26 cellular contexts compared by ENCODE assay signal in genomic region chr18:63102941-63103744, GRCh38.
DNase-seq lines count a peak whose midpoint lies in the region; ATAC-seq and TF ChIP-seq lines count a peak whose summit lies in the region.
"Had no signal": no experiment of that assay in that cellular context is flagged by ENCODE, and none has a peak within 500 bp of the region (broad histone marks: within the 10 kb centered on the region; RNA-seq: fewer than 3 reads in every experiment).

No MANE protein-coding gene starts in this region.

- H4K20me1 ChIP-seq in GM23338 (replicated peaks; ENCODE audit: insufficient read depth) (no peaks in the 10 kb centered on the region), neural progenitor cell (ENCODE audit: low read depth) (no peaks in the 10 kb centered on the region), osteoblast (ENCODE audit: insufficient read depth, low read length) (no peaks in the 10 kb centered on the region)

- H3K27ac ChIP-seq in GM23338 (ENCODE audit: low read depth) (no peak overlapping the region), neural progenitor cell (no peak overlapping the region), osteoblast (ENCODE audit: low read depth, low read length) (no peak overlapping the region)
- H3K27ac ChIP-seq: C4-2B, KMS-11, lower lobe of right lung, psoas muscle, SK-N-MC, spleen, transverse colon had no signal

- no peak for DNase-seq in activated CD4-positive, alpha-beta T cell treated with anti-CD3 and anti-CD28 coated beads, Interleukin-2, amount 10 ng/mL, durations not matched to agents 24 days and 14 days
- no peak for DNase-seq in activated CD4-positive, alpha-beta T cell treated with anti-CD3 and anti-CD28 coated beads, Interleukin-2, amount 50 U/mL, for 1 hour
- DNase-seq in GM23338 (ENCODE audit: low spot score) (peak; percentile 16), neural progenitor cell (ENCODE audit: low spot score) (no peak), osteoblast (ENCODE audit: insufficient read length, low spot score, missing footprints) (no peak)
- DNase-seq in activated naive CD8-positive, alpha-beta T cell treated with anti-CD3 and anti-CD28 coated beads, Interleukin-2, amount 50 U/mL, for 24 hours, result no peak
- DNase-seq in central memory CD4-positive, alpha-beta T cell, result no peak
- DNase-seq: activated CD8-positive, alpha-beta memory T cell treated with anti-CD3 and anti-CD28 coated beads for 24 hours; activated gamma-delta T cell treated with Interleukin-2 at 50 U/mL for 16 hours; DMS153; HCEC 1CT; lower lobe of right lung; naive thymus-derived CD4-positive, alpha-beta T cell; NCI-H1092 treated with DMSO at 0.1 percent for 48 hours; NCI-H69; psoas muscle; spleen; transverse colon had no signal

- ATAC-seq in GM23338 (no peak), GM18907 (IDR thresholded peaks at IDR 0.05; ENCODE audit: unreplicated experiment) (no peak)
- ATAC-seq in activated naive CD8-positive, alpha-beta T cell treated with anti-CD3 and anti-CD28 coated beads, Interleukin-2, amount 50 U/mL, for 24 hours, result no peak
- ATAC-seq: esophagus mucosa; lower lobe of right lung; naive thymus-derived CD4-positive, alpha-beta T cell; Panc1; psoas muscle had no signal

- H2AFZ ChIP-seq in GM23338 (no peak overlapping the region), neural progenitor cell (replicated peaks) (no peak overlapping the region), osteoblast (ENCODE audit: low read length) (no peak overlapping the region)

- H3K27me3 Mint-ChIP-seq in activated CD4-positive, alpha-beta T cell treated with anti-CD3 and anti-CD28 coated beads, Interleukin-2, amount 10 ng/mL, durations not matched to agents 24 days and 14 days, result peaks cover 8% of the 10 kb centered on the region
- H3K27me3 Mint-ChIP-seq in GM23338 (ENCODE audit: insufficient read depth, low read depth, poor library complexity), result peaks cover 2% of the 10 kb centered on the region
- peaks cover 7% of the 10 kb centered on the region for H3K27me3 Mint-ChIP-seq in activated naive CD8-positive, alpha-beta T cell treated with anti-CD3 and anti-CD28 coated beads, Interleukin-2, amount 50 U/mL, for 24 hours
- peaks cover 19% of the 10 kb centered on the region for H3K27me3 Mint-ChIP-seq in neural progenitor cell (ENCODE audit: insufficient read depth, low read depth)
- H3K27me3 Mint-ChIP-seq: dendritic cell treated with granulocyte-macrophage colony-stimulating factor and Interleukin-4, amounts not matched to agents 40 ng/mL and 50 ng/mL, for 4 days had no signal

- H3K4me1 Mint-ChIP-seq in activated CD4-positive, alpha-beta T cell treated with anti-CD3 and anti-CD28 coated beads, Interleukin-2, amount 10 ng/mL, durations not matched to agents 24 days and 14 days, result peaks cover 65% of the 10 kb centered on the region
- H3K4me1 Mint-ChIP-seq in GM23338 (peaks cover 14% of the 10 kb centered on the region), neural progenitor cell (peaks cover 21% of the 10 kb centered on the region)
- peaks cover 62% of the 10 kb centered on the region for H3K4me1 Mint-ChIP-seq in activated naive CD8-positive, alpha-beta T cell treated with anti-CD3 and anti-CD28 coated beads, Interleukin-2, amount 50 U/mL, for 24 hours

- H3K4me2 ChIP-seq in GM23338 (no peak overlapping the region), neural progenitor cell (no peak overlapping the region), osteoblast (ENCODE audit: insufficient read depth, low read length) (no peak overlapping the region)
- H3K4me2 ChIP-seq: KMS-11 had no signal

- H3K27me3 ChIP-seq in GM23338 (ENCODE audit: insufficient read depth) (no peaks in the 10 kb centered on the region), neural progenitor cell (no peaks in the 10 kb centered on the region), osteoblast (ENCODE audit: insufficient read depth, low read length) (peaks cover 6% of the 10 kb centered on the region)
- H3K27me3 ChIP-seq: transverse colon had no signal

- no peaks in the 10 kb centered on the region for H3K79me2 ChIP-seq in GM23338 (replicated peaks; ENCODE audit: insufficient read depth)
- H3K79me2 ChIP-seq in neural progenitor cell (ENCODE audit: low read depth), result no peaks in the 10 kb centered on the region
- no peaks in the 10 kb centered on the region for H3K79me2 ChIP-seq in osteoblast (ENCODE audit: insufficient read depth, low read length)

- no peaks in the 10 kb centered on the region for H3K4me1 ChIP-seq in GM23338 (ENCODE audit: insufficient read depth)
- peaks cover 8% of the 10 kb centered on the region for H3K4me1 ChIP-seq in neural progenitor cell
- H3K4me1 ChIP-seq in osteoblast (ENCODE audit: insufficient read depth, low read length), result no peaks in the 10 kb centered on the region

- peaks cover 9% of the 10 kb centered on the region for H3K9me3 Mint-ChIP-seq in activated CD4-positive, alpha-beta T cell treated with anti-CD3 and anti-CD28 coated beads, Interleukin-2, amount 10 ng/mL, durations not matched to agents 24 days and 14 days
- peaks cover 6% of the 10 kb centered on the region; the same call in 2 of the 3 replicates for H3K9me3 Mint-ChIP-seq in GM23338
- H3K9me3 Mint-ChIP-seq in activated naive CD8-positive, alpha-beta T cell treated with anti-CD3 and anti-CD28 coated beads, Interleukin-2, amount 50 U/mL, for 24 hours, result peaks cover 12% of the 10 kb centered on the region
- H3K9me3 Mint-ChIP-seq in neural progenitor cell, result peaks cover 18% of the 10 kb centered on the region
- H3K9me3 Mint-ChIP-seq: dendritic cell treated with granulocyte-macrophage colony-stimulating factor and Interleukin-4, amounts not matched to agents 40 ng/mL and 50 ng/mL, for 4 days had no signal

- 0 out of 2 replicates have a peak, but pooled peaks cover 7% of the 10 kb centered on the region for H3K9me2 ChIP-seq in GM23338 (ENCODE audit: insufficient read depth)

- H3F3A ChIP-seq in GM23338 (replicated peaks; ENCODE audit: low read depth), result no peaks in the 10 kb centered on the region
- no peaks in the 10 kb centered on the region for H3F3A ChIP-seq in neural progenitor cell (ENCODE audit: low read depth)

- TF ChIP-seq CTCF in GM23338 (conservative IDR thresholded peaks at IDR 0.05; ENCODE audit: low read depth in 2 of 2), result no peak
- TF ChIP-seq CTCF in neural progenitor cell (IDR thresholded peaks at IDR 0.05), result no peak
- TF ChIP-seq CTCF in osteoblast (IDR thresholded peaks at IDR 0.05; ENCODE audit: extremely low read depth, low read depth, low read length), result no peak

- H3K4me3 ChIP-seq in GM23338 (no peak overlapping the region), neural progenitor cell (no peak overlapping the region), osteoblast (ENCODE audit: insufficient read depth, low read length) (no peak overlapping the region)
- H3K4me3 ChIP-seq: lower lobe of right lung, psoas muscle, SK-N-MC, spleen, transverse colon had no signal

- intact Hi-C loops in activated CD4-positive, alpha-beta T cell treated with anti-CD3 and anti-CD28 coated beads, Interleukin-2, amount 10 ng/mL, durations not matched to agents 24 days and 14 days (cut with micrococcal nuclease), result no loop called here

- H3K27ac Mint-ChIP-seq in activated CD4-positive, alpha-beta T cell treated with anti-CD3 and anti-CD28 coated beads, Interleukin-2, amount 10 ng/mL, durations not matched to agents 24 days and 14 days, result peak overlapping the region; percentile 15
- no peak overlapping the region for H3K27ac Mint-ChIP-seq in GM23338
- peak overlapping the region; percentile 76 for H3K27ac Mint-ChIP-seq in activated naive CD8-positive, alpha-beta T cell treated with anti-CD3 and anti-CD28 coated beads, Interleukin-2, amount 50 U/mL, for 24 hours
- peak overlapping the region; percentile 15 for H3K27ac Mint-ChIP-seq in neural progenitor cell
- H3K27ac Mint-ChIP-seq: dendritic cell treated with granulocyte-macrophage colony-stimulating factor and Interleukin-4, amounts not matched to agents 40 ng/mL and 50 ng/mL, for 4 days had no signal

- H3K4me3 Mint-ChIP-seq in activated CD4-positive, alpha-beta T cell treated with anti-CD3 and anti-CD28 coated beads, Interleukin-2, amount 10 ng/mL, durations not matched to agents 24 days and 14 days, result no peak overlapping the region
- H3K4me3 Mint-ChIP-seq in GM23338 (no peak overlapping the region), neural progenitor cell (peak overlapping the region; percentile 48)
- no peak overlapping the region for H3K4me3 Mint-ChIP-seq in activated naive CD8-positive, alpha-beta T cell treated with anti-CD3 and anti-CD28 coated beads, Interleukin-2, amount 50 U/mL, for 24 hours
- H3K4me3 Mint-ChIP-seq: dendritic cell treated with granulocyte-macrophage colony-stimulating factor and Interleukin-4, amounts not matched to agents 40 ng/mL and 50 ng/mL, for 4 days had no signal

- no peaks in the 10 kb centered on the region for H3K36me3 ChIP-seq in GM23338 (ENCODE audit: insufficient read depth)
- H3K36me3 ChIP-seq in neural progenitor cell, result no peaks in the 10 kb centered on the region
- H3K36me3 ChIP-seq in osteoblast (ENCODE audit: insufficient read depth, low read length), result no peaks in the 10 kb centered on the region
- H3K36me3 ChIP-seq: lower lobe of right lung, spleen, transverse colon had no signal

- no peaks in the 10 kb centered on the region for H3K9me3 ChIP-seq in neural progenitor cell (ENCODE audit: low read depth)
- H3K9me3 ChIP-seq in osteoblast (ENCODE audit: low read depth, low read length), result no peaks in the 10 kb centered on the region
- H3K9me3 ChIP-seq: lower lobe of right lung, psoas muscle, spleen, transverse colon had no signal

- H3K36me3 Mint-ChIP-seq in activated CD4-positive, alpha-beta T cell treated with anti-CD3 and anti-CD28 coated beads, Interleukin-2, amount 10 ng/mL, durations not matched to agents 24 days and 14 days (ENCODE audit: low read depth), result peaks cover 5% of the 10 kb centered on the region
- peaks cover 4% of the 10 kb centered on the region; the same call in 2 of the 3 replicates for H3K36me3 Mint-ChIP-seq in GM23338 (ENCODE audit: low read depth)
- no peaks in the 10 kb centered on the region for H3K36me3 Mint-ChIP-seq in activated naive CD8-positive, alpha-beta T cell treated with anti-CD3 and anti-CD28 coated beads, Interleukin-2, amount 50 U/mL, for 24 hours (ENCODE audit: low read depth)
- H3K36me3 Mint-ChIP-seq in neural progenitor cell, result peaks cover 7% of the 10 kb centered on the region
- H3K36me3 Mint-ChIP-seq: brain had no signal

- no peak overlapping the region for H3K9ac ChIP-seq in neural progenitor cell
- H3K9ac ChIP-seq: KMS-11 had no signal

TF ChIP-seq in GM23338, 12 proteins besides CTCF, POLR2A, EP300 and RAD21 (continues in another document):
- TF ChIP-seq JUNB (IDR thresholded peaks at IDR 0.05; ENCODE audit: unreplicated experiment) (no peak), EZH2 (IDR thresholded peaks at IDR 0.05; ENCODE audit: low read depth, unreplicated experiment) (no peak), ETS1 (IDR thresholded peaks at IDR 0.05) (no peak)
